In genomic region chr3:30354972-30355371, GRCh38 we compare ENCODE assay signal across 15 cellular contexts.
DNase-seq lines count a peak whose midpoint lies in the region; ATAC-seq, FAIRE-seq and TF ChIP-seq lines count a peak whose summit lies in the region.
"Had no signal": no experiment of that assay in that cellular context is flagged by ENCODE, and none has a peak within 500 bp of the region (broad histone marks: within the 10 kb centered on the region; RNA-seq: fewer than 3 reads in every experiment).

No MANE protein-coding gene starts in this region.

- H3K4me1 Mint-ChIP-seq in endodermal cell, result peaks cover under 1% of the 10 kb centered on the region

- H4K20me1 ChIP-seq in HepG2 (ENCODE audit: insufficient read depth, low read length), result no peaks in the 10 kb centered on the region

- H3K27me3 Mint-ChIP-seq in endodermal cell (ENCODE audit: insufficient read depth), result no peaks in the 10 kb centered on the region

- peaks cover 52% of the 10 kb centered on the region for H3K4me1 ChIP-seq in HepG2 (ENCODE audit: insufficient read depth, low read length)
- H3K4me1 ChIP-seq in right lobe of liver, result no peaks in the 10 kb centered on the region
- H3K4me1 ChIP-seq in right cardiac atrium (ENCODE audit: control insufficient read depth, insufficient read depth, low read length), result peaks cover 5% of the 10 kb centered on the region
- peaks cover under 1% of the 10 kb centered on the region for H3K4me1 ChIP-seq in endodermal cell (ENCODE audit: control insufficient read depth, insufficient read depth, low read length)

- H3K9me3 Mint-ChIP-seq in endodermal cell, result no peaks in the 10 kb centered on the region
- H3K9me3 Mint-ChIP-seq: activated B cell treated with CpG ODN at 0.5 μM for 24 hours had no signal

- H3K36me3 ChIP-seq in HepG2 (replicated peaks in 1 of 2; ENCODE audit: control insufficient read depth in 1 of 2, insufficient read depth in 2 of 2, low read length in 2 of 2) (no peaks in the 10 kb centered on the region), right lobe of liver (no peaks in the 10 kb centered on the region), endodermal cell (ENCODE audit: control insufficient read depth, insufficient read depth, low read length) (no peaks in the 10 kb centered on the region)

- TF ChIP-seq CTCF in HepG2 (CRISPR knock-in tag; IDR thresholded peaks at IDR 0.05), result no peak
- TF ChIP-seq CTCF in right lobe of liver (IDR thresholded peaks at IDR 0.05), result no peak
- no peak for TF ChIP-seq CTCF in endodermal cell (conservative IDR thresholded peaks at IDR 0.05)
- TF ChIP-seq CTCF in GM13977 (IDR thresholded peaks at IDR 0.05; ENCODE audit: extremely low read depth, insufficient read depth, missing control alignments), result no peak

- CTCF ChIA-PET in HepG2 (lab: Yijun Ruan, JAX; ENCODE audit: low intra/inter-chr PET ratio, low total read pairs), result no interaction called here

- no peak for TF ChIP-seq POLR2A in HepG2 (IDR thresholded peaks at IDR 0.05; ENCODE audit: insufficient read depth in 1 of 2, low read depth in 2 of 2, low read length in 2 of 2)
- TF ChIP-seq POLR2A in right lobe of liver (IDR thresholded peaks at IDR 0.05), result no peak

- FAIRE-seq in HepG2 (lab: Jason Lieb, UNC), result no peak
- FAIRE-seq: GM12892, H1 had no signal

- H3K27me3 ChIP-seq in HepG2 (ENCODE audit: control insufficient read depth in 1 of 2, insufficient read depth in 2 of 2, low read length in 2 of 2), result no peaks in the 10 kb centered on the region
- H3K27me3 ChIP-seq in right lobe of liver, result no peaks in the 10 kb centered on the region
- H3K27me3 ChIP-seq in right cardiac atrium (ENCODE audit: control insufficient read depth, insufficient read depth), result no peaks in the 10 kb centered on the region
- H3K27me3 ChIP-seq in endodermal cell (ENCODE audit: control insufficient read depth, insufficient read depth, low read length, poor library complexity, severe bottlenecking), result no peaks in the 10 kb centered on the region
- H3K27me3 ChIP-seq: foreskin keratinocyte had no signal

- TF ChIP-seq RAD21 in HepG2 (CRISPR knock-in tag; IDR thresholded peaks at IDR 0.05), result no peak

- no peaks in the 10 kb centered on the region for H3K36me3 Mint-ChIP-seq in endodermal cell (ENCODE audit: low read depth)
- H3K36me3 Mint-ChIP-seq: CD14-positive monocyte had no signal

- intact Hi-C loops in HepG2 (cut with micrococcal nuclease; ENCODE audit: unreplicated experiment), result no loop called here
- intact Hi-C loops in right lobe of liver (cut with DNase I), result no loop called here
- intact Hi-C loops in right cardiac atrium (cut with DNase I), result no loop called here

- no peak overlapping the region for H3K4me3 ChIP-seq in HepG2 (replicated peaks in 1 of 3; ENCODE audit: insufficient read depth in 1 of 3, low read depth in 2 of 3, low read length in 3 of 3)
- no peak overlapping the region for H3K4me3 ChIP-seq in right lobe of liver
- H3K4me3 ChIP-seq in right cardiac atrium (ENCODE audit: low read length), result no peak overlapping the region
- no peak overlapping the region for H3K4me3 ChIP-seq in endodermal cell (ENCODE audit: low read length)

- BruUV-seq in HepG2 (replicated peaks; lab: Mats Ljungman, UMichigan), result no TSS peak

- no peak overlapping the region for H3K9ac ChIP-seq in HepG2 (ENCODE audit: insufficient read depth, low read depth, low read length)
- H3K9ac ChIP-seq in endodermal cell (ENCODE audit: extremely low read depth, low read length, poor library complexity, severe bottlenecking), result no peak overlapping the region

- no peak for TF ChIP-seq EP300 in HepG2 (IDR thresholded peaks at IDR 0.05; ENCODE audit: low read depth in 2 of 2, low read length in 2 of 2)
- TF ChIP-seq EP300 in HepG2 (CRISPR knock-in tag; IDR thresholded peaks at IDR 0.05; ENCODE audit: borderline replicate concordance), result no peak

- no peak overlapping the region for H3K27ac Mint-ChIP-seq in endodermal cell
- H3K27ac Mint-ChIP-seq: activated B cell treated with CpG ODN at 0.5 μM for 24 hours had no signal

- no peak overlapping the region for H3K4me2 ChIP-seq in HepG2 (ENCODE audit: low read depth, low read length)

- ATAC-seq in HepG2 (peak; percentile 27; the same call in 2 of the 3 replicates), right lobe of liver (no peak), right cardiac atrium (no peak), HG03280 (IDR thresholded peaks at IDR 0.05; ENCODE audit: unreplicated experiment) (no peak)
- ATAC-seq: foreskin keratinocyte had no signal

- H3K27ac ChIP-seq in HepG2 (ENCODE audit: extremely low read length, insufficient read depth, low read length) (no peak overlapping the region), right lobe of liver (no peak overlapping the region), right cardiac atrium (ENCODE audit: low read length) (peak overlapping the region; percentile 94), endodermal cell (ENCODE audit: low read depth, low read length) (no peak overlapping the region)
- H3K27ac ChIP-seq: foreskin keratinocyte had no signal

- no peak overlapping the region for H2AFZ ChIP-seq in HepG2 (ENCODE audit: low read length)

- no peak overlapping the region for H3K4me3 Mint-ChIP-seq in endodermal cell
- H3K4me3 Mint-ChIP-seq: activated B cell treated with CpG ODN at 0.5 μM for 24 hours, CD14-positive monocyte had no signal

- H3K9me3 ChIP-seq in HepG2 (ENCODE audit: low read length) (no peaks in the 10 kb centered on the region), right lobe of liver (no peaks in the 10 kb centered on the region), right cardiac atrium (ENCODE audit: control insufficient read depth, low read length) (no peaks in the 10 kb centered on the region), endodermal cell (ENCODE audit: control insufficient read depth, low read length) (no peaks in the 10 kb centered on the region)

- no peaks in the 10 kb centered on the region for H3K79me2 ChIP-seq in HepG2 (ENCODE audit: insufficient read depth, low read length)

- in situ Hi-C loops in HepG2 (cut with HindIII; ENCODE audit: extremely low pct_ligation_motif_present, low pct_unique_long_range_greater_than_20kb) (no loop called here), GM13977 (cut with MboI; ENCODE audit: low pct_unique_long_range_greater_than_20kb, low sequenced_read_pairs, unreplicated experiment) (no loop called here)

- POLR2A ChIA-PET in HepG2 (lab: Yijun Ruan, JAX), result interaction anchor here (0.6 kb wide), 1 partner anchor 251 kb away, joined by 3 read pairs; the partner anchor contains the start of gene TGFBR2

- 87% methylated on average over 7 of the region's 7 CpGs for WGBS in HepG2 (ENCODE audit: low lambda C conversion rate)
- 67% methylated on average over 7 of the region's 7 CpGs for WGBS in right lobe of liver (ENCODE audit: insufficient coverage, low coverage, low lambda C conversion rate, missing lambda C conversion rate)
- WGBS in right cardiac atrium, result 74% methylated on average over 7 of the region's 7 CpGs
- WGBS in endodermal cell (ENCODE audit: insufficient coverage in 1 of 2, insufficient read length in 1 of 2), 2 experiments, result 92 to 94% methylated on average over 7 of the region's 7 CpGs

- peak; percentile 56 for DNase-seq in HepG2 (ENCODE audit: low spot score)
- DNase-seq in right lobe of liver, result no peak
- peak; percentile 77 for DNase-seq in NCI-H510A treated with DMSO at 0.1 percent for 48 hours (lab: John Stamatoyannopoulos, UW)
- no peak for DNase-seq in right cardiac atrium
- DNase-seq in endodermal cell, result no peak
- no peak for DNase-seq in SIG-M5 treated with dmso at 0.1 percent for 504 hours (lab: John Stamatoyannopoulos, UW; ENCODE audit: unreplicated experiment)
- DNase-seq in GM13977 (ENCODE audit: low spot score), result no peak
- DNase-seq: activated B cell treated with CpG ODN at 0.5 μM for 24 hours; amygdala; foreskin keratinocyte; stimulated activated CD4-positive, alpha-beta T cell treated with anti-CD3 and anti-CD28 coated beads, Interleukin-4, amount 100 ng/mL, for 1 hour had no signal

TF ChIP-seq in HepG2, 621 proteins besides CTCF, POLR2A, EP300 and RAD21:
- 0 out of 2 replicates have a peak, but pooled peaks have one; percentile 47 for TF ChIP-seq ZMYM4 (CRISPR knock-in tag; IDR thresholded peaks at IDR 0.05)
- TF ChIP-seq GPN1 (CRISPR knock-in tag; IDR thresholded peaks at IDR 0.05; ENCODE audit: borderline replicate concordance), result no peak
- no peak for TF ChIP-seq ZNF354B (CRISPR knock-in tag; IDR thresholded peaks at IDR 0.05)
- peak; percentile 66 for TF ChIP-seq SIX4 (CRISPR knock-in tag; IDR thresholded peaks at IDR 0.05)
- TF ChIP-seq SOX13 (IDR thresholded peaks at IDR 0.05), result no peak
- peak in 1 of 2 experiments; percentile 62; a peak in 1 of 4 replicates for TF ChIP-seq SOX13 (CRISPR knock-in tag; conservative IDR thresholded peaks at IDR 0.05 in 1 of 2, IDR thresholded peaks at IDR 0.05 in 1 of 2)

Comparison
In these comparisons a context has a peak if more than half of its experiments do, and no peak if none do; other contexts are left out.
1. DNase-seq: peak in HepG2 (single experiment) and NCI-H510A treated with DMSO at 0.1 percent for 48 hours (single experiment); none in right lobe of liver (0 of 3), right cardiac atrium (0 of 3), endodermal cell (single experiment), SIG-M5 treated with dmso at 0.1 percent for 504 hours (single experiment) and GM13977 (single experiment).